In the genomic region with DNA sequence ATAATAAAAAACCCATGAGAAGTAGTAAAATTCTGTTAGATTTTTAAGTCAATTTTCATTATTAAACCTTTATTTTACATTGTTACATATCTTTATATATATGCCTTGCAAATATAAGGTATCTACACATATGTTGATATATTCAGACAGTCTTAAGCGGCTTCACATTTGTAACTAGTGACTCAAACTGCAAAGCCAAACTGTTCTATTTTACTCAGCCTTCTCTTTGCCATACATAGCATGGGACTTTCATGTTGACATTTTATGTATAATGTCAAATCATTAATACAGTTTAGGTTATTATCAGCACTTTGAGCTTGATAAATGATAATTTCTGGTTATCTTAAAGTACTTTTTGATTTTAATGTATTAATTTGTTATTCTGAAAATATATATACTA, we compare ENCODE assay signal across 25 cellular contexts.
"Had no signal": no experiment of that assay in that cellular context is flagged by ENCODE, and none has a peak within 500 bp of the region (broad histone marks: within the 10 kb centered on the region; RNA-seq: fewer than 3 reads in every experiment).

No MANE protein-coding gene starts in this region.

- ATAC-seq: K562, Right ventricle myocardium inferior, SK-N-SH treated with all-trans-retinoic acid at 6 μM for 48 hours had no signal

- H3K4me2 ChIP-seq: PC-9 had no signal

- DNase-seq: NCI-H1092, NCI-H1105 treated with DMSO at 0.1 percent for 48 hours, NCI-H1417 treated with DMSO at 0.1 percent for 48 hours, NCI-H146, NCI-H1694 treated with DMSO at 0.1 percent for 48 hours, NCI-H1930, NCI-H2081, NCI-H2171, NCI-H226, NCI-H446, NCI-H510A, NCI-H524 treated with DMSO at 0.1 percent for 48 hours, NCI-H69, NCI-H774, OCI-M1, PC-9, Peyer's patch, SHP77 treated with DMSO at 0.1 percent for 48 hours, SJCRH30 had no signal

- H3K4me3 ChIP-seq: K562, PC-9, Peyer's patch, SJCRH30 had no signal

- H3K27me3 ChIP-seq: Peyer's patch, SJCRH30 had no signal

- H3K4me1 Mint-ChIP-seq: IgD-negative memory B cell had no signal

- H2AFZ ChIP-seq: PC-9 had no signal

- H3K4me1 ChIP-seq: Peyer's patch, SJCRH30 had no signal

- H3K27ac Mint-ChIP-seq: IgD-negative memory B cell had no signal

- FAIRE-seq: HTR-8/SVneo, K562 had no signal

- H3K4me3 Mint-ChIP-seq: IgD-negative memory B cell had no signal

- H3K9me3 ChIP-seq: Peyer's patch, SJCRH30 had no signal

- H3K27ac ChIP-seq: HL-60, PC-9, Peyer's patch, SJCRH30 had no signal
